Comparison of ENCODE assay signal across 1 cellular context in genomic region chr6:41941280-41942044, GRCh38.
TF ChIP-seq lines count a peak whose summit lies in the region.

CCND3 (minus strand) TSS chr6:41941808; CDS start chr6:41941649, 159 bp downstream.

TF ChIP-seq in H1, 55 proteins besides CTCF, POLR2A, EP300 and RAD21 (continued from another document):
- peak; percentile 1; the same call in 1 of the 2 replicates for TF ChIP-seq CEBPB (IDR thresholded peaks at IDR 0.05; ENCODE audit: low read depth, low read length)
